17 cellular contexts compared by ENCODE assay signal in genomic region chr17:49699967-49700575, GRCh38. TPM values are rescaled to one million over a fixed set of nuclear protein-coding genes. Genes with fewer than 3 reads are reported as not detected.
DNase-seq lines count a peak whose midpoint lies in the region; ATAC-seq and TF ChIP-seq lines count a peak whose summit lies in the region.
"Had no signal": no experiment of that assay in that cellular context is flagged by ENCODE, and none has a peak within 500 bp of the region (broad histone marks: within the 10 kb centered on the region; RNA-seq: fewer than 3 reads in every experiment).

No MANE protein-coding gene starts in this region.

- DNase-seq in Ammon's horn (ENCODE audit: low spot score) = peak; percentile 34
- no peak for DNase-seq in CD4-positive, alpha-beta T cell
- peak; percentile 75 for DNase-seq in left ventricle myocardium superior
- no peak for DNase-seq in activated effector memory CD4-positive, alpha-beta T cell treated with anti-CD3 and anti-CD28 coated beads, Interleukin-2, amount 50 U/mL, for 16 hours
- DNase-seq in A673 (ENCODE audit: low spot score) = no peak
- DNase-seq in middle frontal gyrus (ENCODE audit: extremely low spot score, low spot score) = no peak
- DNase-seq: activated CD4-positive, alpha-beta T cell treated with anti-CD3 and anti-CD28 coated beads, Interleukin-2, amount 50 U/mL, for 1 hour; DMS153; GM23248; IMR-90; NCI-H2081; NCI-H526 treated with DMSO at 0.1 percent for 48 hours; stimulated activated CD4-positive, alpha-beta T cell treated with anti-CD3 and anti-CD28 coated beads, Interleukin-4, amount 100 ng/mL, for 24 hours had no signal

- no peak overlapping the region for H3K4me3 ChIP-seq in A673 (ENCODE audit: low read depth, low read length, poor library complexity, severe bottlenecking)
- H3K4me3 ChIP-seq: ascending aorta, GM23248, PC-9 had no signal

- no peaks in the 10 kb centered on the region for H3K27me3 ChIP-seq in CD4-positive, alpha-beta T cell (ENCODE audit: control insufficient read depth, insufficient read depth, low read length)
- no peaks in the 10 kb centered on the region for H3K27me3 ChIP-seq in A673 (replicated peaks; ENCODE audit: insufficient read depth, low read depth, low read length, poor library complexity)
- H3K27me3 ChIP-seq: ascending aorta had no signal

- ATAC-seq in CD4-positive, alpha-beta T cell (ENCODE audit: poor library complexity) = no peak
- no peak for ATAC-seq in activated T-helper 17 cell treated with anti-CD3 and anti-CD28 coated beads, Interleukin-2, amount 50 U/mL, for 72 hours (replicated peaks)
- ATAC-seq in left ventricle myocardium superior (peak; percentile 74), HG03045 (IDR thresholded peaks at IDR 0.05; ENCODE audit: unreplicated experiment) (no peak)

- no peaks in the 10 kb centered on the region for H3K9me3 Mint-ChIP-seq in CD4-positive, alpha-beta T cell
- H3K9me3 Mint-ChIP-seq in activated T-helper 17 cell treated with anti-CD3 and anti-CD28 coated beads, Interleukin-2, amount 50 U/mL, for 72 hours = no peaks in the 10 kb centered on the region

- no peaks in the 10 kb centered on the region for H3K4me1 ChIP-seq in A673 (ENCODE audit: insufficient read depth, low read length, poor library complexity, severe bottlenecking)

- no peaks in the 10 kb centered on the region for H3K9me3 ChIP-seq in CD4-positive, alpha-beta T cell (ENCODE audit: control insufficient read depth, low read length)
- no peaks in the 10 kb centered on the region for H3K9me3 ChIP-seq in A673 (ENCODE audit: low read depth, low read length, poor library complexity, severe bottlenecking)
- H3K9me3 ChIP-seq: ascending aorta had no signal

- CTCF ChIA-PET in CD4-positive, alpha-beta T cell (lab: Charles Lee) = interaction anchor here (1.9 to 6.0 kb wide), 3 partner anchors 8 to 132 kb away, joined by 5 to 48 read pairs (median 7); partner anchors contain the start of gene SLC35B1
- CTCF ChIA-PET in A673 (lab: Charles Lee) = interaction anchor here (0.6 kb wide), 1 partner anchor 290 kb away, joined by 3 read pairs; no protein-coding TSS in a partner anchor

- intact Hi-C loops in CD4-positive, alpha-beta T cell (cut with DNase I, micrococcal nuclease) = loop anchor here (5.0 to 10.0 kb wide), 5 partner anchors 68 to 395 kb away; partner anchors contain the start of genes DLX3 (in 2 of the 2), NGFR (in 1 of the 2) and PDK2 (in 1 of the 2)
- intact Hi-C loops in left ventricle myocardium superior (cut with micrococcal nuclease) (loop anchor here (10.0 kb wide), 1 partner anchor 145 kb away; the partner anchor contains the start of gene TAC4), A673 (cut with micrococcal nuclease; ENCODE audit: unreplicated experiment) (loop anchor here (5.0 to 10.0 kb wide), 2 partner anchors 265 to 297 kb away; partner anchors contain the start of gene DLX3)

- TF ChIP-seq CTCF in CD4-positive, alpha-beta T cell (IDR thresholded peaks at IDR 0.05) = no peak
- no peak for TF ChIP-seq CTCF in A673 (conservative IDR thresholded peaks at IDR 0.05; ENCODE audit: low read depth, low read length)

- POLR2A ChIA-PET in CD4-positive, alpha-beta T cell (lab: Charles Lee) = interaction anchor here (1.1 to 1.6 kb wide), 4 partner anchors 29 to 132 kb away, joined by 3 to 4 read pairs (median 3); no protein-coding TSS in a partner anchor
- POLR2A ChIA-PET in A673 (lab: Charles Lee; ENCODE audit: low non-redundant PET) = interaction anchor here (0.6 kb wide), 2 partner anchors 64 to 156 kb away, joined by 3 to 6 read pairs; partner anchors contain the start of gene FAM117A

- BruUV-seq in A673 (replicated peaks; lab: Mats Ljungman, UMichigan) = no TSS peak

- H3K4me3 Mint-ChIP-seq in CD4-positive, alpha-beta T cell = no peak overlapping the region
- H3K4me3 Mint-ChIP-seq in activated T-helper 17 cell treated with anti-CD3 and anti-CD28 coated beads, Interleukin-2, amount 50 U/mL, for 72 hours = no peak overlapping the region

- no peak overlapping the region for H3K27ac ChIP-seq in CD4-positive, alpha-beta T cell (ENCODE audit: low read depth, low read length)
- H3K27ac ChIP-seq in A673 (ENCODE audit: low read depth, low read length, poor library complexity, severe bottlenecking) = no peak overlapping the region
- H3K27ac ChIP-seq: ascending aorta, GM23248, PC-9 had no signal

- H3K27ac Mint-ChIP-seq in CD4-positive, alpha-beta T cell = peak overlapping the region; percentile 38
- H3K27ac Mint-ChIP-seq in activated T-helper 17 cell treated with anti-CD3 and anti-CD28 coated beads, Interleukin-2, amount 50 U/mL, for 72 hours = peak overlapping the region; percentile 63

- peaks cover 51% of the 10 kb centered on the region for H3K36me3 Mint-ChIP-seq in CD4-positive, alpha-beta T cell (ENCODE audit: low read depth)
- H3K36me3 Mint-ChIP-seq in activated T-helper 17 cell treated with anti-CD3 and anti-CD28 coated beads, Interleukin-2, amount 50 U/mL, for 72 hours (ENCODE audit: low read depth) = peaks cover 62% of the 10 kb centered on the region

- H3K36me3 ChIP-seq in A673 (ENCODE audit: insufficient read depth, low read length, poor library complexity, severe bottlenecking) = peaks cover 44% of the 10 kb centered on the region

- H3K27me3 Mint-ChIP-seq in CD4-positive, alpha-beta T cell = no peaks in the 10 kb centered on the region
- no peaks in the 10 kb centered on the region for H3K27me3 Mint-ChIP-seq in activated T-helper 17 cell treated with anti-CD3 and anti-CD28 coated beads, Interleukin-2, amount 50 U/mL, for 72 hours

- peaks cover 38% of the 10 kb centered on the region for H3K4me1 Mint-ChIP-seq in CD4-positive, alpha-beta T cell (ENCODE audit: low read depth)
- peaks cover 20% of the 10 kb centered on the region for H3K4me1 Mint-ChIP-seq in activated T-helper 17 cell treated with anti-CD3 and anti-CD28 coated beads, Interleukin-2, amount 50 U/mL, for 72 hours

RNA-seq across cellular contexts. Expression of gene SLC35B1, which starts 7.7 kb away (rescaled TPM):
- 10 to 100 TPM; 44.0 to 46.8 TPM for total RNA-seq in CD4-positive, alpha-beta T cell
- 10 to 100 TPM; 29.1 to 60.9 TPM for total RNA-seq in activated T-helper 17 cell treated with anti-CD3 and anti-CD28 coated beads, Interleukin-2, amount 50 U/mL, for 72 hours
- total RNA-seq in left ventricle myocardium superior = 61.5 TPM
- total RNA-seq in A673 (2021) = 104 and 106 TPM in 2 replicates

RNA-seq across cellular contexts. Expression of gene SPOP, which starts 22.2 kb away (rescaled TPM):
- total RNA-seq in CD4-positive, alpha-beta T cell = 10 to 100 TPM; 38.7 to 41.5 TPM
- 10 to 100 TPM; 62.3 to 66.8 TPM for total RNA-seq in activated T-helper 17 cell treated with anti-CD3 and anti-CD28 coated beads, Interleukin-2, amount 50 U/mL, for 72 hours
- total RNA-seq in left ventricle myocardium superior (77.8 TPM), A673 (2021) (53.4 and 66.6 TPM in 2 replicates)

Comparison
In these comparisons a context has a peak if more than half of its experiments do, and no peak if none do; other contexts are left out.
1. DNase-seq: peak in Ammon's horn (single experiment) and left ventricle myocardium superior (single experiment); none in CD4-positive, alpha-beta T cell (0 of 10), activated effector memory CD4-positive, alpha-beta T cell treated with anti-CD3 and anti-CD28 coated beads, Interleukin-2, amount 50 U/mL, for 16 hours (single experiment), A673 (single experiment) and middle frontal gyrus (single experiment).